ENCODE assay signal across 8 cellular contexts in genomic region chr19:18233224-18233825, GRCh38. TPM values are rescaled to one million over a fixed set of nuclear protein-coding genes. Genes with fewer than 3 reads are reported as not detected.
DNase-seq lines count a peak whose midpoint lies in the region; ATAC-seq and TF ChIP-seq lines count a peak whose summit lies in the region.

No MANE protein-coding gene starts in this region.

- H3K4me1 Mint-ChIP-seq in activated CD8-positive, alpha-beta T cell treated with anti-CD3 and anti-CD28 coated beads for 36 hours (ENCODE audit: low read depth): peaks cover 9% of the 10 kb centered on the region

- intact Hi-C loops in activated CD8-positive, alpha-beta T cell treated with anti-CD3 and anti-CD28 coated beads for 36 hours (cut with micrococcal nuclease): no loop called here

- H3K9me3 ChIP-seq in MG63: peaks cover 6% of the 10 kb centered on the region

- ATAC-seq in activated CD8-positive, alpha-beta T cell treated with anti-CD3 and anti-CD28 coated beads for 36 hours: peak; percentile 76

- H3K4me3 ChIP-seq in MG63 (no peak overlapping the region), fibroblast of the aortic adventitia (ENCODE audit: low read depth, low read length) (no peak overlapping the region)

- H3K36me3 Mint-ChIP-seq in activated CD8-positive, alpha-beta T cell treated with anti-CD3 and anti-CD28 coated beads for 36 hours (ENCODE audit: low read depth): no peaks in the 10 kb centered on the region

- H3K27me3 Mint-ChIP-seq in activated CD8-positive, alpha-beta T cell treated with anti-CD3 and anti-CD28 coated beads for 36 hours: peaks cover 56% of the 10 kb centered on the region

- H3K27ac Mint-ChIP-seq in activated CD8-positive, alpha-beta T cell treated with anti-CD3 and anti-CD28 coated beads for 36 hours: no peak overlapping the region

- no peaks in the 10 kb centered on the region for H3K36me3 ChIP-seq in MG63

- TF ChIP-seq CTCF in activated CD8-positive, alpha-beta T cell treated with anti-CD3 and anti-CD28 coated beads for 36 hours (IDR thresholded peaks at IDR 0.05): no peak
- TF ChIP-seq CTCF in fibroblast of the aortic adventitia (IDR thresholded peaks at IDR 0.05; ENCODE audit: insufficient read depth, low read length): no peak

- H3K9me3 Mint-ChIP-seq in activated CD8-positive, alpha-beta T cell treated with anti-CD3 and anti-CD28 coated beads for 36 hours: peaks cover 8% of the 10 kb centered on the region

- no peak overlapping the region for H3K4me3 Mint-ChIP-seq in activated CD8-positive, alpha-beta T cell treated with anti-CD3 and anti-CD28 coated beads for 36 hours

- DNase-seq in EL: peak; percentile 47
- peak; percentile 48 for DNase-seq in MG63
- DNase-seq in activated CD8-positive, alpha-beta T cell treated with anti-CD3 and anti-CD28 coated beads for 36 hours: peak; percentile 65
- DNase-seq in fibroblast of the aortic adventitia (ENCODE audit: low read depth): peak; percentile 53
- peak in 2 of 3 donors; percentile 26 to 28 for DNase-seq in stimulated activated CD4-positive, alpha-beta T cell treated with anti-CD3 and anti-CD28 coated beads, Interleukin-12 subunit alpha, Interleukin-12 subunit beta, amount 100 ng/mL, for 48 hours (ENCODE audit: low read depth in 2 of 3, low spot score in 1 of 3)
- DNase-seq in SKM-1 (lab: John Stamatoyannopoulos, UW; ENCODE audit: unreplicated experiment): no peak
- DNase-seq in SHP77 treated with DMSO at 0.1 percent for 48 hours (lab: John Stamatoyannopoulos, UW): no peak
- DNase-seq in NCI-H187 treated with DMSO at 0.1 percent for 48 hours (lab: John Stamatoyannopoulos, UW): no peak

- CTCF ChIA-PET in activated CD8-positive, alpha-beta T cell treated with anti-CD3 and anti-CD28 coated beads for 36 hours (lab: Charles Lee): interaction anchor here (1.3 to 1.9 kb wide), 7 partner anchors 9 to 155 kb away, joined by 4 to 7 read pairs (median 6); no protein-coding TSS in a partner anchor

- H3K27me3 ChIP-seq in MG63: peaks cover 8% of the 10 kb centered on the region

- POLR2A ChIA-PET in activated CD8-positive, alpha-beta T cell treated with anti-CD3 and anti-CD28 coated beads for 36 hours (lab: Charles Lee): interaction anchor here (0.6 kb wide), 1 partner anchor 10 kb away, joined by 3 read pairs; no protein-coding TSS in a partner anchor

RNA-seq across cellular contexts. Expression of gene PDE4C, which starts 7.1 kb away (rescaled TPM):
- not detected in 2 replicates for total RNA-seq in MG63 (2014; rRNA removed; shearing (Covaris generic); ENCODE audit: low replicate concordance)
- total RNA-seq in activated CD8-positive, alpha-beta T cell treated with anti-CD3 and anti-CD28 coated beads for 36 hours: under 1 TPM in 1 of 2 experiments, not detected in 1; 0.38 TPM
- not detected in 2 replicates for total RNA-seq in fibroblast of the aortic adventitia (ENCODE audit: low replicate concordance)

RNA-seq across cellular contexts. Expression of gene RAB3A, which starts 29.5 kb away (rescaled TPM):
- 0.99 TPM in 1 of 2 replicates, not detected in the other for total RNA-seq in MG63 (2014; rRNA removed; shearing (Covaris generic); ENCODE audit: low replicate concordance)
- total RNA-seq in activated CD8-positive, alpha-beta T cell treated with anti-CD3 and anti-CD28 coated beads for 36 hours: 10 to 100 TPM in 1 of 2 experiments, 1 to 10 TPM in 1; 8.9 to 11.3 TPM
- 2.8 TPM in 1 of 2 replicates, not detected in the other for total RNA-seq in fibroblast of the aortic adventitia (ENCODE audit: low replicate concordance)

RNA-seq across cellular contexts. Expression of gene MPV17L2, which starts 40.3 kb away (rescaled TPM):
- total RNA-seq in MG63 (2014; rRNA removed; shearing (Covaris generic); ENCODE audit: low replicate concordance): 8.2 and 29.5 TPM in 2 replicates
- 1 to 10 TPM; 8.5 to 9.6 TPM for total RNA-seq in activated CD8-positive, alpha-beta T cell treated with anti-CD3 and anti-CD28 coated beads for 36 hours
- 4.4 and 11.7 TPM in 2 replicates for total RNA-seq in fibroblast of the aortic adventitia (ENCODE audit: low replicate concordance)

RNA-seq across cellular contexts. Expression of gene IQCN, which starts 40.9 kb away (rescaled TPM):
- total RNA-seq in MG63 (2014; rRNA removed; shearing (Covaris generic); ENCODE audit: low replicate concordance): 0.03 and 0.05 TPM in 2 replicates
- total RNA-seq in activated CD8-positive, alpha-beta T cell treated with anti-CD3 and anti-CD28 coated beads for 36 hours: under 1 TPM; 0.59 to 0.69 TPM
- total RNA-seq in fibroblast of the aortic adventitia (ENCODE audit: low replicate concordance): 1.5 and 4.4 TPM in 2 replicates

RNA-seq across cellular contexts. Expression of gene JUND, which starts 48.1 kb away (rescaled TPM):
- total RNA-seq in MG63 (2014; rRNA removed; shearing (Covaris generic); ENCODE audit: low replicate concordance): 85.7 and 102 TPM in 2 replicates
- 100 to 1,000 TPM; 527 to 530 TPM for total RNA-seq in activated CD8-positive, alpha-beta T cell treated with anti-CD3 and anti-CD28 coated beads for 36 hours
- total RNA-seq in fibroblast of the aortic adventitia (ENCODE audit: low replicate concordance): 61.9 and 85.6 TPM in 2 replicates

Comparison
In these comparisons a context has a peak if more than half of its experiments do, and no peak if none do; other contexts are left out.
1. DNase-seq: peak in EL (single experiment), MG63 (single experiment), activated CD8-positive, alpha-beta T cell treated with anti-CD3 and anti-CD28 coated beads for 36 hours (single experiment), fibroblast of the aortic adventitia (single experiment) and stimulated activated CD4-positive, alpha-beta T cell treated with anti-CD3 and anti-CD28 coated beads, Interleukin-12 subunit alpha, Interleukin-12 subunit beta, amount 100 ng/mL, for 48 hours (2 of 3); none in SKM-1 (single experiment), SHP77 treated with DMSO at 0.1 percent for 48 hours (single experiment) and NCI-H187 treated with DMSO at 0.1 percent for 48 hours (single experiment).